In the genomic region with DNA sequence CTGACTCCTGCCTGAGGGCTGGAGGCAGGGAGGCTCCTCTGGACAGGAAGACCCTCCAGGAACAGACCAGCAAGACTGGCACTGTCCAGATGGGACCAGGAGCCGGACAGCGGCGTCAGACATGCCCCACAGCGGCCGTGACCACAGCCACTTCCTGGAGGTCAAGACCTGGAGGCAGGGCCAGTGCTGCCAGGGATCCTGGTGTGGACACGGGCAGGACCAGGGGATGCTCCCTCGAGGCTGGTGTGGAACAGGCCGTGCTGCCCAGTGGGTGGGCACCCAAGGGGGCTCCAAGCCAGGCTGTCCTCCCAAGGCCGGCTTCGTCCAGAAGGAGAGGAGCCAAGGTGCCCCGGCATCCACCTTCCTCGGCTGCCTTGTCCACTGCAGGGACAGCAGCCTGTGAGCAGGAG, we compare ENCODE assay signal across 8 cellular contexts. TPM values are rescaled to one million over a fixed set of nuclear protein-coding genes. Genes with fewer than 3 reads are reported as not detected.
DNase-seq lines count a peak whose midpoint lies in the region; ATAC-seq and TF ChIP-seq lines count a peak whose summit lies in the region.

No MANE protein-coding gene starts in this region.

- H3K4me3 Mint-ChIP-seq in natural killer cell = peak overlapping the region; percentile 72

- H3K4me1 Mint-ChIP-seq in natural killer cell = peaks cover 28 to 53% of the 10 kb centered on the region in 2 donors

- intact Hi-C loops in natural killer cell (cut with micrococcal nuclease) = loop anchor here (2.0 to 5.0 kb wide), 2 partner anchors 14 to 80 kb away; no protein-coding TSS in a partner anchor

- peak overlapping the region; percentile 70 to 88 for H3K27ac ChIP-seq in coronary artery

- H3K36me3 Mint-ChIP-seq in natural killer cell = no peaks in the 10 kb centered on the region

- H3K27me3 Mint-ChIP-seq in natural killer cell (ENCODE audit: low read depth in 2 of 2) = no peaks in the 10 kb centered on the region

- no peaks in the 10 kb centered on the region for H3K36me3 ChIP-seq in NT2/D1 (ENCODE audit: insufficient read depth, insufficient read length, low read length)

- peak overlapping the region; percentile 92 to 96 for H3K27ac Mint-ChIP-seq in natural killer cell

- peaks cover 15% of the 10 kb centered on the region for H3K4me1 ChIP-seq in NT2/D1 (ENCODE audit: insufficient read depth, insufficient read length)

- H3K9me3 ChIP-seq in NT2/D1 (ENCODE audit: insufficient read depth, low read length) = 0 out of 2 replicates have a peak, but pooled peaks cover 3% of the 10 kb centered on the region

- TF ChIP-seq CTCF in coronary artery (IDR thresholded peaks at IDR 0.05) (no peak), natural killer cell (IDR thresholded peaks at IDR 0.05) (no peak), GM13977 (IDR thresholded peaks at IDR 0.05; ENCODE audit: extremely low read depth, insufficient read depth, missing control alignments) (no peak)

- H3K27me3 ChIP-seq in NT2/D1 (ENCODE audit: insufficient read depth, insufficient read length) = peaks cover 14% of the 10 kb centered on the region

- in situ Hi-C loops in ACHN (cut with HindIII; ENCODE audit: low pct_ligation_motif_present, low pct_unique_long_range_greater_than_20kb, low sequenced_read_pairs) (no loop called here), GM13977 (cut with MboI; ENCODE audit: low pct_unique_long_range_greater_than_20kb, low sequenced_read_pairs, unreplicated experiment) (no loop called here)

- no peaks in the 10 kb centered on the region for H3K9me3 Mint-ChIP-seq in natural killer cell

- peak overlapping the region; percentile 33 for H3K9ac ChIP-seq in NT2/D1 (ENCODE audit: insufficient read length, low read depth)

- ATAC-seq in natural killer cell = peak in 1 of 3 donors; percentile 24

- H3K4me3 ChIP-seq in NT2/D1 (ENCODE audit: insufficient read length, low read depth) = no peak overlapping the region
- H3K4me3 ChIP-seq in coronary artery = peak overlapping the region; percentile 36

- DNase-seq in ACHN (peak; percentile 45), NT2/D1 (ENCODE audit: low read depth, low spot score) (no peak), coronary artery (ENCODE audit: low spot score) (peak; percentile 76), natural killer cell (no peak), GM13977 (ENCODE audit: low spot score) (no peak), hippocampal formation (lab: John Stamatoyannopoulos, UW) (no peak), COLO829 (ENCODE audit: low spot score) (no peak), DMS153 (lab: John Stamatoyannopoulos, UW) (no peak)

RNA-seq across cellular contexts. Expression of a gene that starts 4.5 kb away (rescaled TPM):
- 10 to 100 TPM; 69.7 to 79.2 (median 75.1) TPM for total RNA-seq in natural killer cell

RNA-seq across cellular contexts. Expression of a gene that starts 11.7 kb away (rescaled TPM):
- 100 to 1,000 TPM; 172 to 365 (median 296) TPM for total RNA-seq in natural killer cell

RNA-seq across cellular contexts. Expression of a gene that starts 56.4 kb away (rescaled TPM):
- total RNA-seq in natural killer cell = 100 to 1,000 TPM; 423 to 475 (median 468) TPM

Comparison
In these comparisons a context has a peak if more than half of its experiments do, and no peak if none do; other contexts are left out.
1. DNase-seq: peak in ACHN (single experiment) and coronary artery (single experiment); none in NT2/D1 (single experiment), natural killer cell (single experiment), GM13977 (single experiment), hippocampal formation (0 of 2), COLO829 (single experiment) and DMS153 (single experiment).